In genomic region chr4:81214518-81215218, GRCh38 we compare ENCODE assay signal across 10 cellular contexts. TPM values are rescaled to one million over a fixed set of nuclear protein-coding genes. Genes with fewer than 3 reads are reported as not detected.
DNase-seq lines count a peak whose midpoint lies in the region; ATAC-seq, FAIRE-seq and TF ChIP-seq lines count a peak whose summit lies in the region.
"Had no signal": no experiment of that assay in that cellular context is flagged by ENCODE, and none has a peak within 500 bp of the region (broad histone marks: within the 10 kb centered on the region; RNA-seq: fewer than 3 reads in every experiment).

No MANE protein-coding gene starts in this region.

- no peaks in the 10 kb centered on the region for H3K79me2 ChIP-seq in parathyroid adenoma

- ATAC-seq in SK-N-SH treated with all-trans-retinoic acid at 6 μM for 48 hours, result peak; percentile 30; the same call in 2 of the 3 replicates
- ATAC-seq in HG03280 (IDR thresholded peaks at IDR 0.05; ENCODE audit: unreplicated experiment), result no peak
- no peak for ATAC-seq in GM21528 (IDR thresholded peaks at IDR 0.05; ENCODE audit: low FRiP score, unreplicated experiment)

- no peak overlapping the region for H3K9ac ChIP-seq in parathyroid adenoma
- H3K9ac ChIP-seq: KMS-11 had no signal

- no peak overlapping the region for H2AFZ ChIP-seq in parathyroid adenoma

- DNase-seq in GM12892 (ENCODE audit: insufficient read length) (peak; percentile 10), foreskin fibroblast (peak in 1 of 2 donors; percentile 70), T-helper 9 cell (no peak)
- DNase-seq in activated CD4-positive, CD25-positive, alpha-beta regulatory T cell treated with anti-CD3 and anti-CD28 coated beads, Interleukin-2, amount 50 U/mL, for 72 hours, result no peak

- no peaks in the 10 kb centered on the region for H3K9me3 ChIP-seq in parathyroid adenoma (ENCODE audit: control insufficient read depth, low read length)

- H3K4me1 ChIP-seq in parathyroid adenoma, result no peaks in the 10 kb centered on the region

- H3K36me3 ChIP-seq in parathyroid adenoma (ENCODE audit: control insufficient read depth, insufficient read depth, low read length), result no peaks in the 10 kb centered on the region

- no peaks in the 10 kb centered on the region for H3K27me3 ChIP-seq in parathyroid adenoma (ENCODE audit: control insufficient read depth, insufficient read depth, low read length)

- TF ChIP-seq POLR2A in GM12892 (IDR thresholded peaks at IDR 0.05; ENCODE audit: low read depth, low read length), result no peak

- no peak for FAIRE-seq in GM12892 (lab: Jason Lieb, UNC)
- FAIRE-seq: frontal cortex had no signal

- H3K4me2 ChIP-seq in parathyroid adenoma (ENCODE audit: low read length), result peak overlapping the region; percentile 76
- H3K4me2 ChIP-seq: KMS-11 had no signal

- H3K27ac ChIP-seq in parathyroid adenoma, result no peak overlapping the region
- H3K27ac ChIP-seq: KMS-11 had no signal

- H3K4me3 ChIP-seq in foreskin fibroblast (ENCODE audit: low read depth in 1 of 2, low read length in 2 of 2), result peak overlapping the region; percentile 51 to 83
- peak overlapping the region; percentile 33 for H3K4me3 ChIP-seq in parathyroid adenoma (ENCODE audit: low read depth, low read length)

- TF ChIP-seq CTCF in foreskin fibroblast (IDR thresholded peaks at IDR 0.05; ENCODE audit: low read depth, low read length), result no peak
- no peak for TF ChIP-seq CTCF in parathyroid adenoma (IDR thresholded peaks at IDR 0.05)

TF ChIP-seq in SK-N-SH treated with all-trans-retinoic acid at 6 μM for 48 hours, 23 proteins besides CTCF, POLR2A, EP300 and RAD21:
- no peak for TF ChIP-seq RARB (CRISPR knock-in tag; IDR thresholded peaks at IDR 0.05)
- no peak for TF ChIP-seq OSR1 (CRISPR knock-in tag; IDR thresholded peaks at IDR 0.05)
- TF ChIP-seq ESRRG (CRISPR knock-in tag; IDR thresholded peaks at IDR 0.05), result no peak
- TF ChIP-seq GLIS3 (CRISPR knock-in tag; IDR thresholded peaks at IDR 0.05), result no peak
- no peak for TF ChIP-seq ARNTL (CRISPR knock-in tag; IDR thresholded peaks at IDR 0.05; ENCODE audit: borderline replicate concordance, low read depth)
- no peak for TF ChIP-seq TCF4 (CRISPR knock-in tag; IDR thresholded peaks at IDR 0.05; ENCODE audit: borderline replicate concordance)
- TF ChIP-seq CSDC2 (CRISPR knock-in tag; IDR thresholded peaks at IDR 0.05), result no peak
- no peak for TF ChIP-seq ZNF70 (CRISPR knock-in tag; IDR thresholded peaks at IDR 0.05)
- no peak for TF ChIP-seq PPARA (CRISPR knock-in tag; IDR thresholded peaks at IDR 0.05; ENCODE audit: borderline replicate concordance)
- TF ChIP-seq ZFP30 (CRISPR knock-in tag; IDR thresholded peaks at IDR 0.05), result no peak
- TF ChIP-seq BACH2 (CRISPR knock-in tag; IDR thresholded peaks at IDR 0.05; ENCODE audit: borderline replicate concordance), result no peak
- TF ChIP-seq TSHZ2 (CRISPR knock-in tag; IDR thresholded peaks at IDR 0.05), result no peak

RNA-seq across cellular contexts. Expression of gene PRKG2, which starts 0.4 kb away (rescaled TPM):
- polyA plus RNA-seq in GM12892 (2012; ENCODE audit: missing spikeins), result 0.25 TPM
